8 cellular contexts compared by ENCODE assay signal in genomic region chr1:23100074-23100748, GRCh38.
A peak's percentile ranks its signal among the peaks of the same experiment; 100 is the strongest.
DNase-seq lines count a peak whose midpoint lies in the region; ATAC-seq and TF ChIP-seq lines count a peak whose summit lies in the region.

No MANE protein-coding gene starts in this region.

- H4K12ac ChIP-seq in trophoblast cell (ENCODE audit: low read depth, low read length) = no peak overlapping the region

- H3K4me3 ChIP-seq in BLaER1 (no peak overlapping the region), esophagus squamous epithelium (no peak overlapping the region), trophoblast cell (ENCODE audit: low read depth, low read length) (no peak overlapping the region)

- no peak overlapping the region for H3K18ac ChIP-seq in trophoblast cell (ENCODE audit: low read length)

- H3K4me1 ChIP-seq in BLaER1 (peaks cover 54% of the 10 kb centered on the region), esophagus squamous epithelium (peaks cover 24 to 78% (median 47%) of the 10 kb centered on the region in 3 donors), trophoblast cell (ENCODE audit: control insufficient read depth in 1 of 2, insufficient read depth in 2 of 2, low read length in 2 of 2) (peaks cover 10 to 17% of the 10 kb centered on the region in 2 experiments)

- H3K4me3 Mint-ChIP-seq in WTC11 = no peak overlapping the region

- H3K4me2 ChIP-seq in BLaER1 = peak overlapping the region; percentile 56
- no peak overlapping the region for H3K4me2 ChIP-seq in trophoblast cell (ENCODE audit: low read length)

- H3K79me2 ChIP-seq in trophoblast cell (ENCODE audit: control insufficient read depth, insufficient read depth, low read length, poor library complexity) = no peaks in the 10 kb centered on the region

- H4K8ac ChIP-seq in trophoblast cell (ENCODE audit: low read depth, low read length) = no peak overlapping the region

- 30 to 33% methylated on average over 3 of the region's 3 CpGs for WGBS in esophagus squamous epithelium, 2 donors
- no CpG with 5 or more reads among the region's 3 CpGs for WGBS in trophoblast cell (ENCODE audit: extremely low coverage, insufficient coverage, insufficient read length)

- peak overlapping the region; percentile 39; the same call in 1 of the 2 replicates for H3K27ac ChIP-seq in BLaER1
- H3K27ac ChIP-seq in esophagus squamous epithelium = peak overlapping the region; percentile 11 to 70 (median 59)
- peak overlapping the region; percentile 64 for H3K27ac ChIP-seq in trophoblast cell (ENCODE audit: low read depth, low read length)

- peaks cover 1% of the 10 kb centered on the region for H3K79me1 ChIP-seq in trophoblast cell (ENCODE audit: low read length)

- H2BK12ac ChIP-seq in trophoblast cell (ENCODE audit: low read length) = no peak overlapping the region

- no peak overlapping the region for H3K23ac ChIP-seq in trophoblast cell (ENCODE audit: low read length)

- no peaks in the 10 kb centered on the region for H3K27me3 Mint-ChIP-seq in WTC11 (ENCODE audit: low read depth)

- no peak overlapping the region for H3K4ac ChIP-seq in trophoblast cell (ENCODE audit: low read depth, low read length)

- TF ChIP-seq EP300 in Ishikawa (IDR thresholded peaks at IDR 0.05; ENCODE audit: borderline replicate concordance) = no peak

- DNase-seq in WTC11 (ENCODE audit: low spot score) = no peak
- no peak for DNase-seq in esophagus squamous epithelium (lab: John Stamatoyannopoulos, UW)
- peak; percentile 82 to 96 for DNase-seq in trophoblast cell
- DNase-seq in NCI-H1105 (lab: John Stamatoyannopoulos, UW) = no peak
- no peak for DNase-seq in left lobe of liver (ENCODE audit: low spot score)

- no peak overlapping the region for H2AFZ ChIP-seq in trophoblast cell (ENCODE audit: insufficient read depth, low read length, poor library complexity)

- H4K91ac ChIP-seq in trophoblast cell (ENCODE audit: low read depth, low read length) = no peak overlapping the region

- H3K9ac ChIP-seq in BLaER1 (peak overlapping the region; percentile 20; the same call in 1 of the 2 replicates), trophoblast cell (ENCODE audit: low read length) (no peak overlapping the region)

- H3K4me1 Mint-ChIP-seq in WTC11 = peaks cover 38% of the 10 kb centered on the region

- H3K9me3 Mint-ChIP-seq in WTC11 = no peaks in the 10 kb centered on the region

- TF ChIP-seq CTCF in WTC11 (IDR thresholded peaks at IDR 0.05) (no peak), esophagus squamous epithelium (IDR thresholded peaks at IDR 0.05) (no peak)

- H4K20me1 ChIP-seq in BLaER1 = peaks cover 91% of the 10 kb centered on the region

- no peaks in the 10 kb centered on the region for H3K27me3 ChIP-seq in BLaER1
- H3K27me3 ChIP-seq in esophagus squamous epithelium = no peaks in the 10 kb centered on the region
- H3K27me3 ChIP-seq in trophoblast cell (ENCODE audit: insufficient read depth, low read length) = no peaks in the 10 kb centered on the region

- H3K27ac Mint-ChIP-seq in WTC11 = peak overlapping the region; percentile 77

- POLR2A ChIA-PET in WTC11 (lab: Charles Lee) = no interaction called here

- no peak overlapping the region for H2BK120ac ChIP-seq in trophoblast cell (ENCODE audit: insufficient read depth, low read length, poor library complexity)

- no peak overlapping the region for H2AK5ac ChIP-seq in trophoblast cell (ENCODE audit: low read length)

- H3K9me3 ChIP-seq in BLaER1 (no peaks in the 10 kb centered on the region), esophagus squamous epithelium (no peaks in the 10 kb centered on the region), trophoblast cell (ENCODE audit: insufficient read depth, low read depth, low read length) (no peaks in the 10 kb centered on the region)

- H3K36me3 Mint-ChIP-seq in WTC11 = peaks cover 6% of the 10 kb centered on the region; the same call in 1 of the 2 replicates

- no peak overlapping the region for H2BK5ac ChIP-seq in trophoblast cell (ENCODE audit: low read depth, low read length, poor library complexity)

- intact Hi-C loops in esophagus squamous epithelium (cut with DNase I) = no loop called here

- TF ChIP-seq POLR2A in esophagus squamous epithelium (IDR thresholded peaks at IDR 0.05) = no peak

- TF ChIP-seq RAD21 in Ishikawa (IDR thresholded peaks at IDR 0.05; ENCODE audit: low read depth) = no peak

- ATAC-seq in WTC11 (no peak; the same call in 1 of the 2 replicates), GM18519 (IDR thresholded peaks at IDR 0.05; ENCODE audit: low FRiP score, unreplicated experiment) (no peak), left lobe of liver (no peak)

- CTCF ChIA-PET in WTC11 (lab: Charles Lee) = interaction anchor here (0.7 to 5.5 kb wide), 10 partner anchors 15 to 557 kb away, joined by 3 to 156 read pairs (median 4); partner anchors contain the start of gene HTR1D

- H3K36me3 ChIP-seq in BLaER1 (peaks cover 34% of the 10 kb centered on the region), esophagus squamous epithelium (peaks cover 0 to 9% (median 0%) of the 10 kb centered on the region in 3 donors), trophoblast cell (ENCODE audit: control insufficient read depth in 1 of 2, insufficient read depth in 2 of 2, low read length in 2 of 2) (peaks cover 0 to 3% of the 10 kb centered on the region in 2 experiments)

- H3K14ac ChIP-seq in trophoblast cell (ENCODE audit: low read length) = no peak overlapping the region

TF ChIP-seq in Ishikawa, 13 proteins besides CTCF, POLR2A, EP300 and RAD21:
- TF ChIP-seq EGR1 (IDR thresholded peaks at IDR 0.05) (no peak), TEAD4 (IDR thresholded peaks at IDR 0.05) (peak; percentile 91), CEBPB (IDR thresholded peaks at IDR 0.05) (peak; percentile 76), CREB1 (IDR thresholded peaks at IDR 0.05; ENCODE audit: low read depth) (no peak), USF1 (IDR thresholded peaks at IDR 0.05) (no peak), TCF12 (IDR thresholded peaks at IDR 0.05; ENCODE audit: low read depth) (0 out of 2 replicates have a peak, but pooled peaks have one; percentile 17)
TF ChIP-seq in Ishikawa: peak in this region for 3.

TF ChIP-seq in WTC11, 78 proteins besides CTCF, POLR2A, EP300 and RAD21 (continues in another document):
- no peak for TF ChIP-seq GRHL2 (CRISPR knock-in tag; IDR thresholded peaks at IDR 0.05; ENCODE audit: insufficient replicate concordance, severe bottlenecking)
- TF ChIP-seq NFYB (CRISPR knock-in tag; conservative IDR thresholded peaks at IDR 0.05; ENCODE audit: low read depth) = no peak
- TF ChIP-seq USF1 (CRISPR knock-in tag; IDR thresholded peaks at IDR 0.05) = no peak
- TF ChIP-seq ZNF396 (CRISPR knock-in tag; IDR thresholded peaks at IDR 0.05; ENCODE audit: borderline replicate concordance) = no peak
- TF ChIP-seq TP53 (CRISPR knock-in tag; IDR thresholded peaks at IDR 0.05) = no peak
- TF ChIP-seq PRRX2 (CRISPR knock-in tag; IDR thresholded peaks at IDR 0.05) = no peak
- no peak for TF ChIP-seq MXD4 (CRISPR knock-in tag; IDR thresholded peaks at IDR 0.05; ENCODE audit: borderline replicate concordance)
- no peak for TF ChIP-seq RORB (CRISPR knock-in tag; IDR thresholded peaks at IDR 0.05)
- no peak for TF ChIP-seq ZNF232 (CRISPR knock-in tag; IDR thresholded peaks at IDR 0.05)
- no peak for TF ChIP-seq TCF7 (CRISPR knock-in tag; IDR thresholded peaks at IDR 0.05; ENCODE audit: low read depth)
- no peak for TF ChIP-seq NFE2L1 (CRISPR knock-in tag; IDR thresholded peaks at IDR 0.05)
- no peak for TF ChIP-seq OVOL2 (CRISPR knock-in tag; IDR thresholded peaks at IDR 0.05; ENCODE audit: borderline replicate concordance)
- TF ChIP-seq SOX15 (CRISPR knock-in tag; IDR thresholded peaks at IDR 0.05) = no peak
- TF ChIP-seq ZNF532 (CRISPR knock-in tag; IDR thresholded peaks at IDR 0.05; ENCODE audit: borderline replicate concordance) = no peak
- TF ChIP-seq MLX (CRISPR knock-in tag; IDR thresholded peaks at IDR 0.05) = no peak

Comparison
In these comparisons a context has a peak if more than half of its experiments do, and no peak if none do; other contexts are left out.
1. DNase-seq: peak in trophoblast cell (2 of 2); none in WTC11 (single experiment), esophagus squamous epithelium (single experiment), NCI-H1105 (single experiment) and left lobe of liver (single experiment).
2. Peak in every context shown above with its lines, with median percentiles within 50 percentile points of each other: H3K27ac ChIP-seq.